1 cellular context compared by ENCODE assay signal in genomic region chr19:16198363-16198636, GRCh38.
TF ChIP-seq lines count a peak whose summit lies in the region.

No MANE protein-coding gene starts in this region.

TF ChIP-seq in endothelial cell of umbilical vein, 7 proteins besides CTCF, POLR2A, EP300 and RAD21:
- TF ChIP-seq MAX (IDR thresholded peaks at IDR 0.05; ENCODE audit: insufficient read depth, insufficient read length) (no peak), GATA2 (IDR thresholded peaks at IDR 0.05; ENCODE audit: insufficient read depth, insufficient read length, low read depth, low read length) (no peak), JUN (IDR thresholded peaks at IDR 0.05; ENCODE audit: borderline replicate concordance, insufficient read depth, insufficient read length, low read depth) (no peak), EZH2 (IDR thresholded peaks at IDR 0.05; ENCODE audit: borderline replicate concordance, low read depth, low read length, severe bottlenecking) (no peak), FOS (IDR thresholded peaks at IDR 0.05; ENCODE audit: borderline replicate concordance, insufficient read depth, low read length) (no peak)
TF ChIP-seq in endothelial cell of umbilical vein: peak in this region for 0.
